Comparison of ENCODE assay signal across 18 cellular contexts in the genomic region with DNA sequence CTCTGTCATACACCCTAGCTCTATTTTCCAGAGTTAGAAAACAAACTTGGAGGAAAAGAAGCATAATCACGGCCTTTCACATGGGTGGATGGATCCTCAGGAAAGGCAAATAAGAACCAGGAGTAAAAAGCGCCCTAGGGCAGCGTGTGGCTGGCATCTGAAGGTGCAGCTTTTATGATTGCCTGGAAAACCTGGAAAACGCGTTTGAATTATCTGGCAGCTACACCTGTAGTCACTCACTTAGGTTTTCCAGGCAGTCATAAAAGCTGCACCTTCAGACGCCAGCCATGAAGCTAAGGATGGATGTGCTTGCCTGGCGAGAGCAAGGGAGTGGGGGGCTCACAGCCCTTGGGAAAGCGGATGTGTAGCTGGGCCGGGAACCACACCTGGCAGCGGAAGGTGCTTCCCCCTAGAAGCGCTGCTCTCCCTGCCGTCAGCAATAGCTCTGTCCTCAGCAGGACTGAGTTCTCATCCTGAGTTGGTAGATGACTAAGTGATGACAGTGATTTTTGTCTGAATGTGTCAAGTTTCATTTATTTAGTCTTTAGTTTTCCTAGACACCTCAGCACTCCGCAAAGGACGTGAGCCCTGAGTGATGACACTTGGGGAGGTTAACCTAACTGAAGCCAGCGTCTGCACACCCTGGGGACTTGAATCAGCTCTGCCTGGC.
DNase-seq lines count a peak whose midpoint lies in the region; ATAC-seq and TF ChIP-seq lines count a peak whose summit lies in the region.
"Had no signal": no experiment of that assay in that cellular context is flagged by ENCODE, and none has a peak within 500 bp of the region (broad histone marks: within the 10 kb centered on the region; RNA-seq: fewer than 3 reads in every experiment).

No MANE protein-coding gene starts in this region.

- no peak overlapping the region for H3K27ac ChIP-seq in SK-N-SH (ENCODE audit: low read depth in 2 of 2, low read length in 1 of 2)
- H3K27ac ChIP-seq: dorsolateral prefrontal cortex, parathyroid adenoma, SK-N-MC, skin epidermis, tibial artery had no signal

- peaks cover 4% of the 10 kb centered on the region; the same call in 1 of the 2 replicates for H3K9me2 ChIP-seq in SK-N-SH

- H4K20me1 ChIP-seq in SK-N-SH (ENCODE audit: insufficient read depth): no peaks in the 10 kb centered on the region

- WGBS in SK-N-SH (ENCODE audit: low lambda C conversion rate): 42% methylated on average over 15 of the region's 15 CpGs

- H3K4me3 Mint-ChIP-seq in osteocyte (ENCODE audit: unreplicated experiment): no peak overlapping the region
- H3K4me3 Mint-ChIP-seq in effector memory CD8-positive, alpha-beta T cell: no peak overlapping the region
- H3K4me3 Mint-ChIP-seq: activated naive CD4-positive, alpha-beta T cell treated with anti-CD3 and anti-CD28 coated beads, Interleukin-2, amount 50 U/mL, for 24 hours; activated T-cell treated with anti-CD3 and anti-CD28 coated beads, Interleukin-2, amount 50 U/mL, for 24 hours had no signal

- DNase-seq in NCI-H748 (lab: John Stamatoyannopoulos, UW; ENCODE audit: unreplicated experiment) (peak; percentile 15), NCI-H748 treated with DMSO at 0.1 percent for 48 hours (lab: John Stamatoyannopoulos, UW) (no peak), LNCaP clone FGC (ENCODE audit: low read depth) (peak; percentile 85), choroid plexus epithelial cell (ENCODE audit: low read depth) (peak; percentile 26), osteocyte (ENCODE audit: extremely low spot score, unreplicated experiment) (peak; percentile 46), SK-N-SH (no peak)
- no peak for DNase-seq in effector memory CD8-positive, alpha-beta T cell
- DNase-seq: activated T-cell treated with anti-CD3 and anti-CD28 coated beads, Interleukin-2, amount 50 U/mL, for 24 hours; DND-41; dorsolateral prefrontal cortex; NCI-H1105; tibial artery had no signal

- TF ChIP-seq RAD21 in SK-N-SH (IDR thresholded peaks at IDR 0.05; ENCODE audit: low read length): no peak

- H3K9ac ChIP-seq in SK-N-SH: no peak overlapping the region
- H3K9ac ChIP-seq: parathyroid adenoma had no signal

- no peak for TF ChIP-seq EP300 in SK-N-SH (IDR thresholded peaks at IDR 0.05; ENCODE audit: borderline replicate concordance in 1 of 2, low read depth in 1 of 2, low read length in 1 of 2)

- H3K27me3 Mint-ChIP-seq in osteocyte (ENCODE audit: unreplicated experiment): no peaks in the 10 kb centered on the region
- H3K27me3 Mint-ChIP-seq in effector memory CD8-positive, alpha-beta T cell: no peaks in the 10 kb centered on the region
- H3K27me3 Mint-ChIP-seq: activated T-cell treated with anti-CD3 and anti-CD28 coated beads, Interleukin-2, amount 50 U/mL, for 24 hours had no signal

- H3K36me3 ChIP-seq in SK-N-SH (replicated peaks in 1 of 2; ENCODE audit: control insufficient read depth in 1 of 2, insufficient read depth in 2 of 2, low read length in 1 of 2): no peaks in the 10 kb centered on the region
- H3K36me3 ChIP-seq: tibial artery had no signal

- no peaks in the 10 kb centered on the region for H3F3A ChIP-seq in SK-N-SH (replicated peaks; ENCODE audit: insufficient read depth)

- no peaks in the 10 kb centered on the region for H3K9me3 Mint-ChIP-seq in osteocyte (ENCODE audit: unreplicated experiment)
- no peaks in the 10 kb centered on the region for H3K9me3 Mint-ChIP-seq in effector memory CD8-positive, alpha-beta T cell
- H3K9me3 Mint-ChIP-seq: activated naive CD4-positive, alpha-beta T cell treated with anti-CD3 and anti-CD28 coated beads, Interleukin-2, amount 50 U/mL, for 24 hours; activated T-cell treated with anti-CD3 and anti-CD28 coated beads, Interleukin-2, amount 50 U/mL, for 24 hours had no signal

- CTCF ChIA-PET in SK-N-SH (lab: Yijun Ruan, JAX): interaction anchor here (1.3 to 13.8 kb wide), 4 partner anchors 20 to 93 kb away, joined by 3 to 218 read pairs (median 10); no protein-coding TSS in a partner anchor

- H3K4me1 ChIP-seq in SK-N-SH (ENCODE audit: control insufficient read depth in 1 of 2, insufficient read depth in 2 of 2, low read depth in 1 of 2, low read length in 1 of 2): peaks cover 0 to 3% of the 10 kb centered on the region in 2 experiments; a peak in 1 of 4 replicates
- H3K4me1 ChIP-seq: parathyroid adenoma, tibial artery had no signal

- H3K4me3 ChIP-seq in LNCaP clone FGC (ENCODE audit: low read depth, low read length) (peak overlapping the region; percentile 12; the same call in 1 of the 2 replicates), choroid plexus epithelial cell (ENCODE audit: low read depth, low read length) (no peak overlapping the region), SK-N-SH (ENCODE audit: low read depth in 2 of 2, low read length in 1 of 2) (no peak overlapping the region)
- H3K4me3 ChIP-seq: dorsolateral prefrontal cortex, SK-N-MC, skin epidermis, tibial artery had no signal

- POLR2A ChIA-PET in SK-N-SH (lab: Yijun Ruan, JAX): interaction anchor here (0.6 kb wide), 1 partner anchor 1557 kb away, joined by 3 read pairs; no protein-coding TSS in a partner anchor

- H3K27me3 ChIP-seq in SK-N-SH (ENCODE audit: insufficient read depth): no peaks in the 10 kb centered on the region

- no peak overlapping the region for H3K27ac Mint-ChIP-seq in osteocyte (ENCODE audit: unreplicated experiment)
- H3K27ac Mint-ChIP-seq in effector memory CD8-positive, alpha-beta T cell: no peak overlapping the region
- H3K27ac Mint-ChIP-seq: activated naive CD4-positive, alpha-beta T cell treated with anti-CD3 and anti-CD28 coated beads, Interleukin-2, amount 50 U/mL, for 24 hours; activated T-cell treated with anti-CD3 and anti-CD28 coated beads, Interleukin-2, amount 50 U/mL, for 24 hours had no signal

- no peaks in the 10 kb centered on the region for H3K79me2 ChIP-seq in SK-N-SH (ENCODE audit: insufficient read depth)
- H3K79me2 ChIP-seq: parathyroid adenoma had no signal

- ATAC-seq in effector memory CD8-positive, alpha-beta T cell (replicated peaks): no peak
- ATAC-seq in HG03045 (IDR thresholded peaks at IDR 0.05; ENCODE audit: unreplicated experiment): no peak
- ATAC-seq: left lobe of liver had no signal

- no peaks in the 10 kb centered on the region for H3K36me3 Mint-ChIP-seq in osteocyte (ENCODE audit: unreplicated experiment)
- peaks cover 3% of the 10 kb centered on the region for H3K36me3 Mint-ChIP-seq in effector memory CD8-positive, alpha-beta T cell (ENCODE audit: insufficient read depth)
- H3K36me3 Mint-ChIP-seq: activated naive CD4-positive, alpha-beta T cell treated with anti-CD3 and anti-CD28 coated beads, Interleukin-2, amount 50 U/mL, for 24 hours had no signal

- no peak overlapping the region for H2AFZ ChIP-seq in SK-N-SH (ENCODE audit: low read depth)
- H2AFZ ChIP-seq: parathyroid adenoma had no signal

- peaks cover 3% of the 10 kb centered on the region; the same call in 1 of the 2 replicates for H3K9me3 ChIP-seq in SK-N-SH
- H3K9me3 ChIP-seq: tibial artery had no signal

- 0 out of 2 replicates have a peak, but pooled peaks have one; percentile 22 for TF ChIP-seq CTCF in LNCaP clone FGC (IDR thresholded peaks at IDR 0.05; ENCODE audit: control insufficient read depth, extremely low read depth, insufficient read depth)
- TF ChIP-seq CTCF in choroid plexus epithelial cell (conservative IDR thresholded peaks at IDR 0.05; ENCODE audit: low read depth, low read length): no peak
- no peak for TF ChIP-seq CTCF in osteocyte (IDR thresholded peaks at IDR 0.05)
- no peak for TF ChIP-seq CTCF in SK-N-SH (IDR thresholded peaks at IDR 0.05)

- H3K4me2 ChIP-seq in SK-N-SH: no peak overlapping the region

- H3K4me1 Mint-ChIP-seq in osteocyte (ENCODE audit: unreplicated experiment): no peaks in the 10 kb centered on the region
- H3K4me1 Mint-ChIP-seq in effector memory CD8-positive, alpha-beta T cell (ENCODE audit: low read depth in 2 of 2): peaks cover 3 to 4% of the 10 kb centered on the region in 2 donors

TF ChIP-seq in SK-N-SH, 30 proteins besides CTCF, POLR2A, EP300 and RAD21:
- TF ChIP-seq RCOR1 (IDR thresholded peaks at IDR 0.05; ENCODE audit: low read length) (no peak), FOXM1 (IDR thresholded peaks at IDR 0.05; ENCODE audit: low read depth) (no peak), GABPA (IDR thresholded peaks at IDR 0.05; ENCODE audit: low read depth) (no peak), SIN3A (IDR thresholded peaks at IDR 0.05; ENCODE audit: borderline replicate concordance, low read depth, low read length) (no peak), YY1 (IDR thresholded peaks at IDR 0.05; ENCODE audit: low read depth) (no peak), CHD2 (IDR thresholded peaks at IDR 0.05; ENCODE audit: low read length, partially characterized antibody) (no peak), RXRA (IDR thresholded peaks at IDR 0.05; ENCODE audit: borderline replicate concordance, low read depth) (no peak), SMC3 (IDR thresholded peaks at IDR 0.05; ENCODE audit: low read depth, low read length) (no peak), EZH2phosphoT487 (IDR thresholded peaks at IDR 0.05; ENCODE audit: borderline replicate concordance, low read depth) (no peak)
- TF ChIP-seq, protein P1, sequence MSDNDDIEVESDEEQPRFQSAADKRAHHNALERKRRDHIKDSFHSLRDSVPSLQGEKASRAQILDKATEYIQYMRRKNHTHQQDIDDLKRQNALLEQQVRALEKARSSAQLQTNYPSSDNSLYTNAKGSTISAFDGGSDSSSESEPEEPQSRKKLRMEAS (IDR thresholded peaks at IDR 0.05; ENCODE audit: low read depth): no peak
- TF ChIP-seq, protein P2, sequence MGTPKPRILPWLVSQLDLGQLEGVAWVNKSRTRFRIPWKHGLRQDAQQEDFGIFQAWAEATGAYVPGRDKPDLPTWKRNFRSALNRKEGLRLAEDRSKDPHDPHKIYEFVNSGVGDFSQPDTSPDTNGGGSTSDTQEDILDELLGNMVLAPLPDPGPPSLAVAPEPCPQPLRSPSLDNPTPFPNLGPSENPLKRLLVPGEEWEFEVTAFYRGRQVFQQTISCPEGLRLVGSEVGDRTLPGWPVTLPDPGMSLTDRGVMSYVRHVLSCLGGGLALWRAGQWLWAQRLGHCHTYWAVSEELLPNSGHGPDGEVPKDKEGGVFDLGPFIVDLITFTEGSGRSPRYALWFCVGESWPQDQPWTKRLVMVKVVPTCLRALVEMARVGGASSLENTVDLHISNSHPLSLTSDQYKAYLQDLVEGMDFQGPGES (IDR thresholded peaks at IDR 0.05; ENCODE audit: low read depth, low read length): no peak

Comparison
In these comparisons a context has a peak if more than half of its experiments do, and no peak if none do; other contexts are left out.
1. DNase-seq: peak in NCI-H748 (single experiment), LNCaP clone FGC (single experiment), choroid plexus epithelial cell (single experiment) and osteocyte (single experiment); none in NCI-H748 treated with DMSO at 0.1 percent for 48 hours (single experiment), effector memory CD8-positive, alpha-beta T cell (0 of 3) and SK-N-SH (single experiment).